ENCODE assay signal across 9 cellular contexts in genomic region chr16:56610609-56611111, GRCh38. TPM values are rescaled to one million over a fixed set of nuclear protein-coding genes. Genes with fewer than 3 reads are reported as not detected.
DNase-seq lines count a peak whose midpoint lies in the region; ATAC-seq and TF ChIP-seq lines count a peak whose summit lies in the region.
"Had no signal": no experiment of that assay in that cellular context is flagged by ENCODE, and none has a peak within 500 bp of the region (broad histone marks: within the 10 kb centered on the region; RNA-seq: fewer than 3 reads in every experiment).

No MANE protein-coding gene starts in this region.

- no peak for TF ChIP-seq CTCF in RWPE1 (conservative IDR thresholded peaks at IDR 0.05; ENCODE audit: low read depth)

- peaks cover 46 to 51% (median 48%) of the 10 kb centered on the region in 3 donors for H3K4me1 Mint-ChIP-seq in CD8-positive, alpha-beta memory T cell

- no peak overlapping the region for H3K9ac ChIP-seq in rectal smooth muscle tissue (ENCODE audit: low read length)

- H3K27ac ChIP-seq in CD8-positive, alpha-beta memory T cell (ENCODE audit: low read depth, low read length) = peak overlapping the region; percentile 52
- peak overlapping the region; percentile 100 for H3K27ac ChIP-seq in RWPE1
- H3K27ac ChIP-seq in epithelial cell of prostate = peak overlapping the region; percentile 100
- peak overlapping the region; percentile 75 for H3K27ac ChIP-seq in rectal smooth muscle tissue (ENCODE audit: low read depth, low read length)

- peak overlapping the region; percentile 86 to 99 (median 95) for H3K4me3 Mint-ChIP-seq in CD8-positive, alpha-beta memory T cell

- H3K36me3 Mint-ChIP-seq in CD8-positive, alpha-beta memory T cell = peaks cover 0 to 8% (median 0%) of the 10 kb centered on the region in 3 donors

- no peak for ATAC-seq in HG02973 (IDR thresholded peaks at IDR 0.05; ENCODE audit: unreplicated experiment)

- POLR2A ChIA-PET in CD8-positive, alpha-beta memory T cell (lab: Charles Lee) = interaction anchor here (1.2 to 1.5 kb wide), 2 partner anchors 13 to 33 kb away, joined by 3 to 5 read pairs; no protein-coding TSS in a partner anchor
- POLR2A ChIA-PET in RWPE1 (lab: Yijun Ruan, JAX; ENCODE audit: low non-redundant PET) = interaction anchor here (2.4 kb wide), 1 partner anchor 15 kb away, joined by 14 read pairs; the partner anchor contains the start of gene MT1E

- H3K36me3 ChIP-seq in CD8-positive, alpha-beta memory T cell (ENCODE audit: insufficient read depth, low read length) = no peaks in the 10 kb centered on the region
- no peaks in the 10 kb centered on the region for H3K36me3 ChIP-seq in rectal smooth muscle tissue (ENCODE audit: control insufficient read depth, insufficient read depth, low read length)

- peaks cover 39% of the 10 kb centered on the region for H3K4me1 ChIP-seq in CD8-positive, alpha-beta memory T cell (ENCODE audit: insufficient read depth, low read length)
- peaks cover 16% of the 10 kb centered on the region for H3K4me1 ChIP-seq in rectal smooth muscle tissue (ENCODE audit: control insufficient read depth, insufficient read depth, low read length)

- peak in 1 of 5 donors; percentile 19 for DNase-seq in CD8-positive, alpha-beta memory T cell
- no peak for DNase-seq in RWPE1 (ENCODE audit: low spot score)
- no peak for DNase-seq in epithelial cell of prostate (ENCODE audit: low read depth, low spot score)
- no peak for DNase-seq in NCI-H146 (lab: John Stamatoyannopoulos, UW)
- no peak for DNase-seq in mesenteric fat pad (ENCODE audit: low spot score)
- DNase-seq in NCI-H2107 treated with DMSO at 0.1 percent for 48 hours (lab: John Stamatoyannopoulos, UW; ENCODE audit: unreplicated experiment) = no peak

- H3K27ac Mint-ChIP-seq in CD8-positive, alpha-beta memory T cell = peak overlapping the region; percentile 82 to 98 (median 96)

- H3K27me3 Mint-ChIP-seq in CD8-positive, alpha-beta memory T cell = no peaks in the 10 kb centered on the region

- no peak overlapping the region for H3K4me3 ChIP-seq in CD8-positive, alpha-beta memory T cell (ENCODE audit: low read length)
- H3K4me3 ChIP-seq in rectal smooth muscle tissue (ENCODE audit: low read length) = peak overlapping the region; percentile 31

- no peaks in the 10 kb centered on the region for H3K9me3 ChIP-seq in CD8-positive, alpha-beta memory T cell (ENCODE audit: low read length)

- CTCF ChIA-PET in CD8-positive, alpha-beta memory T cell (lab: Charles Lee) = interaction anchor here (0.9 to 4.5 kb wide), 7 partner anchors 10 to 91 kb away, joined by 3 to 18 read pairs (median 6); no protein-coding TSS in a partner anchor
- CTCF ChIA-PET in RWPE1 (lab: Yijun Ruan, JAX) = no interaction called here

- H3K9me3 Mint-ChIP-seq in CD8-positive, alpha-beta memory T cell = no peaks in the 10 kb centered on the region

- no peaks in the 10 kb centered on the region for H3K27me3 ChIP-seq in CD8-positive, alpha-beta memory T cell (ENCODE audit: insufficient read depth, low read length, poor library complexity, severe bottlenecking)
- H3K27me3 ChIP-seq in rectal smooth muscle tissue (ENCODE audit: control insufficient read depth, insufficient read depth, low read length) = no peaks in the 10 kb centered on the region

RNA-seq across cellular contexts. Expression of gene MT2A, which starts 2.3 kb away (rescaled TPM):
- total RNA-seq in CD8-positive, alpha-beta memory T cell = 100 to 1,000 TPM; 285 to 349 TPM
- polyA plus RNA-seq in CD8-positive, alpha-beta memory T cell = 435 TPM
- total RNA-seq in mesenteric fat pad = 2,392 TPM

RNA-seq across cellular contexts. Expression of gene MT1E, which starts 14.9 kb away (rescaled TPM):
- 100 to 1,000 TPM; 153 to 163 TPM for total RNA-seq in CD8-positive, alpha-beta memory T cell
- 40.4 TPM for polyA plus RNA-seq in CD8-positive, alpha-beta memory T cell
- total RNA-seq in mesenteric fat pad = 410 TPM

RNA-seq across cellular contexts. Expression of gene MT3, which starts 21.3 kb away (rescaled TPM):
- total RNA-seq in CD8-positive, alpha-beta memory T cell = under 1 TPM in 1 of 2 experiments, not detected in 1; 0.94 TPM
- 0.99 TPM for polyA plus RNA-seq in CD8-positive, alpha-beta memory T cell
- total RNA-seq in mesenteric fat pad = not detected
- total RNA-seq: lung microvascular endothelial cell had no signal

RNA-seq across cellular contexts. Expression of gene MT1M, which starts 21.8 kb away (rescaled TPM):
- not detected for total RNA-seq in CD8-positive, alpha-beta memory T cell
- polyA plus RNA-seq in CD8-positive, alpha-beta memory T cell = not detected
- total RNA-seq in mesenteric fat pad = 367 TPM

RNA-seq across cellular contexts. Expression of gene MT1A, which starts 27.8 kb away (rescaled TPM):
- under 1 TPM in 1 of 2 experiments, not detected in 1; 0.71 TPM for total RNA-seq in CD8-positive, alpha-beta memory T cell
- not detected for polyA plus RNA-seq in CD8-positive, alpha-beta memory T cell
- total RNA-seq in mesenteric fat pad = 769 TPM
